Comparison of ENCODE assay signal across 12 cellular contexts in the genomic region with DNA sequence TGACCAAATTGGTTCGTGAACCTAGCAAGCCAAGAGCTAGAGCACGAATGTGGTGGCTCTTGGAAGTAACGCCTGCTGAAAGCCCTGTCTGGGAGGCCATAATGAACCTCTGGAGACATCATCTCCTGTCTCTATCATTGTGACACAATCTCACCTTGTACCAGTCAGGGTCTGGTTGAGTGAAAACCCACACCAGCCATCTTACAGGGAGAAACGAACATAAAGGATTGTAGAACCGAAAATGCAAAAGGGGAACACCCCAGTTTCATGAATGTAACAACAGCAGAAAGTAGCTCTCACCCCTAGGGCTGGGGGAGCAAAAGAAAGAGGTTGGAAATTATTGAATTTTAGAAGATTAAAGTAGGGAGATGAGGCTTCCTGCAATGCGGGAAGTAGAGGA. TPM values are rescaled to one million over a fixed set of nuclear protein-coding genes. Genes with fewer than 3 reads are reported as not detected.
DNase-seq lines count a peak whose midpoint lies in the region; ATAC-seq and TF ChIP-seq lines count a peak whose summit lies in the region.
"Had no signal": no experiment of that assay in that cellular context is flagged by ENCODE, and none has a peak within 500 bp of the region (broad histone marks: within the 10 kb centered on the region; RNA-seq: fewer than 3 reads in every experiment).

No MANE protein-coding gene starts in this region.

- no peaks in the 10 kb centered on the region for H3K36me3 ChIP-seq in prostate gland
- no peaks in the 10 kb centered on the region for H3K36me3 ChIP-seq in esophagus muscularis mucosa
- H3K36me3 ChIP-seq: right lobe of liver had no signal

- 73% methylated on average over 6 of the region's 6 CpGs for WGBS in prostate gland
- 82% methylated on average over 6 of the region's 6 CpGs for WGBS in esophagus muscularis mucosa

- DNase-seq in pons (ENCODE audit: low spot score) = peak; percentile 42
- no peak for DNase-seq in middle frontal gyrus (ENCODE audit: extremely low spot score, low spot score)
- no peak for DNase-seq in prostate gland (ENCODE audit: low spot score)
- no peak for DNase-seq in esophagus muscularis mucosa (ENCODE audit: extremely low spot score)
- DNase-seq: activated naive CD8-positive, alpha-beta T cell treated with anti-CD3 and anti-CD28 coated beads, Interleukin-2, amount 10 ng/mL, durations not matched to agents 7 days and 5 days; NCI-H69; right lobe of liver had no signal

- H3K27me3 ChIP-seq in prostate gland (replicated peaks; ENCODE audit: insufficient read depth) (no peaks in the 10 kb centered on the region), esophagus muscularis mucosa (no peaks in the 10 kb centered on the region)
- H3K27me3 ChIP-seq: right lobe of liver had no signal

- no peaks in the 10 kb centered on the region for H3K4me1 ChIP-seq in prostate gland (replicated peaks)
- no peaks in the 10 kb centered on the region for H3K4me1 ChIP-seq in esophagus muscularis mucosa
- H3K4me1 ChIP-seq: right lobe of liver had no signal

- TF ChIP-seq CTCF in prostate gland (IDR thresholded peaks at IDR 0.05) = no peak
- TF ChIP-seq CTCF in esophagus muscularis mucosa (IDR thresholded peaks at IDR 0.05) = no peak

- no peak overlapping the region for H3K27ac ChIP-seq in prostate gland
- no peak overlapping the region for H3K27ac ChIP-seq in esophagus muscularis mucosa (replicated peaks in 1 of 4)
- H3K27ac ChIP-seq: epithelial cell of prostate, right lobe of liver had no signal

- intact Hi-C loops in prostate gland (cut with DNase I) = no loop called here
- intact Hi-C loops in esophagus muscularis mucosa (cut with DNase I) = no loop called here

- no peak for TF ChIP-seq EP300 in esophagus muscularis mucosa (IDR thresholded peaks at IDR 0.05)

- TF ChIP-seq POLR2A in prostate gland (IDR thresholded peaks at IDR 0.05) (no peak), esophagus muscularis mucosa (IDR thresholded peaks at IDR 0.05; ENCODE audit: low read depth) (no peak)

- no peaks in the 10 kb centered on the region for H3K9me3 ChIP-seq in prostate gland
- H3K9me3 ChIP-seq in esophagus muscularis mucosa = no peaks in the 10 kb centered on the region
- H3K9me3 ChIP-seq: right lobe of liver had no signal

- H3K4me3 ChIP-seq in prostate gland (no peak overlapping the region), esophagus muscularis mucosa (no peak overlapping the region)
- H3K4me3 ChIP-seq: right lobe of liver had no signal

- ATAC-seq in GM19043 (IDR thresholded peaks at IDR 0.05; ENCODE audit: low read depth, unreplicated experiment) (peak; percentile 82), HG02623 (IDR thresholded peaks at IDR 0.05; ENCODE audit: unreplicated experiment) (peak; percentile 82), HG03558 (IDR thresholded peaks at IDR 0.05; ENCODE audit: extremely low read depth, unreplicated experiment) (peak; percentile 74)
- ATAC-seq: left lobe of liver had no signal

RNA-seq across cellular contexts. Expression of gene TAB2, which starts 50.9 kb away (rescaled TPM):
- total RNA-seq in prostate gland = 10 to 100 TPM; 58.8 to 66.3 TPM
- 10 to 100 TPM; 80.2 to 98.8 (median 91.2) TPM for total RNA-seq in esophagus muscularis mucosa
